In the genomic region with DNA sequence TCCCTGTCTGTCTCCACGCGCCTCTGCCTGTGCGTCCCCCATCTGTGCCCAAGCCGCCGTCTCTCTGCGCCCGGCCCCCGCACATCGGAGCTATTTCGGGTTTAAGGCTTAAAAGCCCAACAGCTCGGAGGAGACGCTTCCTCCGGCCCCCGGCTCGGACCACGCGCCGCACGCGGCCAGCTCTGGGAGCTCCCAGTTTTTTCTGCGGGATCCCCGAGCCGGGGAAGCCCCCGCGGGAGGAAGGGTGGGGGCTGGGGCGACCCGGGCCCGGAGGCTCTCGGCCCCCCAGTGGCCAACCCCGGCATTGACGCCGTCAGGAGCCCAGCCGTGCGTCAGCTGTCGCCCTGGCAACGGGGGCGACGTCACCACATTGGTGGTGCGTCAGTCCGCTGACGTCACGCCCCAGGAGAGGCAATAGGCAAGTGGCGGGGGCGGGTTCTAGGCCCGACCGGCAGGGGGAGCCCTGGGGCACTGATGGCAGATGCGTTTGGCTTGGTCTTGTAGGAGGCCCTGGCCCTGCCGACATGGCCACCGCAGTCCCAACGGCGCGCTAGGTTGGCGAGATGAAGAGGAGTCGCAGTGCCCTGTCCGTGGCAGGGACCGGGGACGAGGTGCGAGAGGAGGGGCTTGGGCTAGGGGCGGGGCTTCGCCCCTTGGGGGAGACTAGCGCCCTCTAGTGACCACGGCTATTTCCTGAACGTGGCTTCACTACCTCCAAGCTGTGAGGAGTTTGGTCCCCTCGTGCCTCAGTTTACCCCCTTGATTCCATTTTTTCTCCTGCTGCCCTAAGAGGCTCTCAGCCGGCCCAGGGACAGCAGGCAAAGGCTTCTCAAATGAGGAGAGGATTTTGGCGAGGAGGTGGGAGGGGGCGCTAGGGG, we compare ENCODE assay signal across 1 cellular context.
A peak's percentile ranks its signal among the peaks of the same experiment; 100 is the strongest.
TF ChIP-seq lines count a peak whose summit lies in the region.

No MANE protein-coding gene starts in this region.

TF ChIP-seq in GM12878, 131 proteins besides CTCF, POLR2A, EP300 and RAD21 (continued from another document):
- TF ChIP-seq NKRF (conservative IDR thresholded peaks at IDR 0.05) (peak; percentile 84), ZNF217 (IDR thresholded peaks at IDR 0.05) (peak; percentile 95), ZBED1 (IDR thresholded peaks at IDR 0.05; ENCODE audit: borderline replicate concordance) (no peak), ZBTB4 (CRISPR knock-in tag; IDR thresholded peaks at IDR 0.05) (no peak), HDAC2 (IDR thresholded peaks at IDR 0.05) (0 out of 2 replicates have a peak, but pooled peaks have one; percentile 52), ZNF622 (IDR thresholded peaks at IDR 0.05) (no peak), PML (IDR thresholded peaks at IDR 0.05; ENCODE audit: low read length) (no peak), PAX8 (IDR thresholded peaks at IDR 0.05) (no peak), TAF1 (IDR thresholded peaks at IDR 0.05; ENCODE audit: borderline replicate concordance, low read depth, low read length) (peak; percentile 21; the same call in 1 of the 2 replicates), DPF2 (IDR thresholded peaks at IDR 0.05) (peak; percentile 96), SMC3 (IDR thresholded peaks at IDR 0.05; ENCODE audit: borderline replicate concordance, low read length) (peak; percentile 39; the same call in 1 of the 2 replicates), BACH1 (IDR thresholded peaks at IDR 0.05; ENCODE audit: borderline replicate concordance) (peak; percentile 93), NR2C2 (IDR thresholded peaks at IDR 0.05; ENCODE audit: borderline replicate concordance, control insufficient read depth, insufficient read length, low read depth) (no peak), POU2F2 (IDR thresholded peaks at IDR 0.05; ENCODE audit: borderline replicate concordance, low read depth, low read length) (0 out of 3 replicates have a peak, but pooled peaks have one; percentile 29), HDAC6 (IDR thresholded peaks at IDR 0.05; ENCODE audit: unreplicated experiment) (no peak), KAT2A (conservative IDR thresholded peaks at IDR 0.05; ENCODE audit: control insufficient read depth, low read depth, low read length) (no peak), HCFC1 (IDR thresholded peaks at IDR 0.05; ENCODE audit: low read length) (peak; percentile 40), CREB1 (IDR thresholded peaks at IDR 0.05; ENCODE audit: low read depth) (no peak), SPI1 (IDR thresholded peaks at IDR 0.05; ENCODE audit: borderline replicate concordance, insufficient read depth, low read depth, low read length) (no peak), IRF4 (IDR thresholded peaks at IDR 0.05; ENCODE audit: low read depth, low read length) (peak; percentile 34; the same call in 1 of the 2 replicates), SRF (IDR thresholded peaks at IDR 0.05; ENCODE audit: low read depth in 2 of 2, low read length in 2 of 2) (no peak), CEBPB (IDR thresholded peaks at IDR 0.05; ENCODE audit: borderline replicate concordance in 1 of 2, low read depth in 2 of 2, low read length in 2 of 2) (no peak), NBN (IDR thresholded peaks at IDR 0.05) (peak; percentile 100), ATF3 (IDR thresholded peaks at IDR 0.05; ENCODE audit: borderline replicate concordance, extremely low read depth, low read depth, low read length) (no peak), NR2F1 (conservative IDR thresholded peaks at IDR 0.05) (peak; percentile 86), NFIC (IDR thresholded peaks at IDR 0.05; ENCODE audit: low read depth, low read length) (no peak), CHD1 (IDR thresholded peaks at IDR 0.05; ENCODE audit: low read depth, low read length) (no peak), SIX5 (IDR thresholded peaks at IDR 0.05; ENCODE audit: low read depth, low read length, severe bottlenecking) (no peak), TCF12 (IDR thresholded peaks at IDR 0.05; ENCODE audit: low read depth, low read length) (peak; percentile 75; the same call in 1 of the 2 replicates), POLR2AphosphoS5 (IDR thresholded peaks at IDR 0.05; ENCODE audit: low read length) (no peak), BMI1 (IDR thresholded peaks at IDR 0.05; ENCODE audit: borderline replicate concordance) (peak; percentile 96), SMARCA5 (IDR thresholded peaks at IDR 0.05) (peak; percentile 99), ETV6 (conservative IDR thresholded peaks at IDR 0.05 in 1 of 2, IDR thresholded peaks at IDR 0.05 in 1 of 2; ENCODE audit: borderline replicate concordance in 1 of 2, low read depth in 1 of 2) (peak in 1 of 2 experiments; percentile 21; a peak in 1 of 4 replicates), ZNF24 (IDR thresholded peaks at IDR 0.05) (peak; percentile 68; the same call in 1 of the 2 replicates), NFXL1 (IDR thresholded peaks at IDR 0.05; ENCODE audit: borderline replicate concordance) (no peak)
- TF ChIP-seq, protein P1, sequence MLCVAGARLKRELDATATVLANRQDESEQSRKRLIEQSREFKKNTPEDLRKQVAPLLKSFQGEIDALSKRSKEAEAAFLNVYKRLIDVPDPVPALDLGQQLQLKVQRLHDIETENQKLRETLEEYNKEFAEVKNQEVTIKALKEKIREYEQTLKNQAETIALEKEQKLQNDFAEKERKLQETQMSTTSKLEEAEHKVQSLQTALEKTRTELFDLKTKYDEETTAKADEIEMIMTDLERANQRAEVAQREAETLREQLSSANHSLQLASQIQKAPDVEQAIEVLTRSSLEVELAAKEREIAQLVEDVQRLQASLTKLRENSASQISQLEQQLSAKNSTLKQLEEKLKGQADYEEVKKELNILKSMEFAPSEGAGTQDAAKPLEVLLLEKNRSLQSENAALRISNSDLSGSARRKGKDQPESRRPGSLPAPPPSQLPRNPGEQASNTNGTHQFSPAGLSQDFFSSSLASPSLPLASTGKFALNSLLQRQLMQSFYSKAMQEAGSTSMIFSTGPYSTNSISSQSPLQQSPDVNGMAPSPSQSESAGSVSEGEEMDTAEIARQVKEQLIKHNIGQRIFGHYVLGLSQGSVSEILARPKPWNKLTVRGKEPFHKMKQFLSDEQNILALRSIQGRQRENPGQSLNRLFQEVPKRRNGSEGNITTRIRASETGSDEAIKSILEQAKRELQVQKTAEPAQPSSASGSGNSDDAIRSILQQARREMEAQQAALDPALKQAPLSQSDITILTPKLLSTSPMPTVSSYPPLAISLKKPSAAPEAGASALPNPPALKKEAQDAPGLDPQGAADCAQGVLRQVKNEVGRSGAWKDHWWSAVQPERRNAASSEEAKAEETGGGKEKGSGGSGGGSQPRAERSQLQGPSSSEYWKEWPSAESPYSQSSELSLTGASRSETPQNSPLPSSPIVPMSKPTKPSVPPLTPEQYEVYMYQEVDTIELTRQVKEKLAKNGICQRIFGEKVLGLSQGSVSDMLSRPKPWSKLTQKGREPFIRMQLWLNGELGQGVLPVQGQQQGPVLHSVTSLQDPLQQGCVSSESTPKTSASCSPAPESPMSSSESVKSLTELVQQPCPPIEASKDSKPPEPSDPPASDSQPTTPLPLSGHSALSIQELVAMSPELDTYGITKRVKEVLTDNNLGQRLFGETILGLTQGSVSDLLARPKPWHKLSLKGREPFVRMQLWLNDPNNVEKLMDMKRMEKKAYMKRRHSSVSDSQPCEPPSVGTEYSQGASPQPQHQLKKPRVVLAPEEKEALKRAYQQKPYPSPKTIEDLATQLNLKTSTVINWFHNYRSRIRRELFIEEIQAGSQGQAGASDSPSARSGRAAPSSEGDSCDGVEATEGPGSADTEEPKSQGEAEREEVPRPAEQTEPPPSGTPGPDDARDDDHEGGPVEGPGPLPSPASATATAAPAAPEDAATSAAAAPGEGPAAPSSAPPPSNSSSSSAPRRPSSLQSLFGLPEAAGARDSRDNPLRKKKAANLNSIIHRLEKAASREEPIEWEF (IDR thresholded peaks at IDR 0.05; ENCODE audit: insufficient replicate concordance, low read depth, low read length) = no peak
- TF ChIP-seq, protein P2, sequence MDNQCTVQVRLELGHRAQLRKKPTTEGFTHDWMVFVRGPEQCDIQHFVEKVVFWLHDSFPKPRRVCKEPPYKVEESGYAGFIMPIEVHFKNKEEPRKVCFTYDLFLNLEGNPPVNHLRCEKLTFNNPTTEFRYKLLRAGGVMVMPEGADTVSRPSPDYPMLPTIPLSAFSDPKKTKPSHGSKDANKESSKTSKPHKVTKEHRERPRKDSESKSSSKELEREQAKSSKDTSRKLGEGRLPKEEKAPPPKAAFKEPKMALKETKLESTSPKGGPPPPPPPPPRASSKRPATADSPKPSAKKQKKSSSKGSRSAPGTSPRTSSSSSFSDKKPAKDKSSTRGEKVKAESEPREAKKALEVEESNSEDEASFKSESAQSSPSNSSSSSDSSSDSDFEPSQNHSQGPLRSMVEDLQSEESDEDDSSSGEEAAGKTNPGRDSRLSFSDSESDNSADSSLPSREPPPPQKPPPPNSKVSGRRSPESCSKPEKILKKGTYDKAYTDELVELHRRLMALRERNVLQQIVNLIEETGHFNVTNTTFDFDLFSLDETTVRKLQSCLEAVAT (IDR thresholded peaks at IDR 0.05) = peak; percentile 85
TF ChIP-seq in GM12878: peak in this region for 65.
